1 cellular context compared by ENCODE assay signal in genomic region chr13:72781461-72782439, GRCh38.
TF ChIP-seq lines count a peak whose summit lies in the region.

TSS of gene DIS3 (minus strand) at chr13:72781900. CDS start at chr13:72781832, 68 bp downstream.
TSS of gene PIBF1 (plus strand) at chr13:72782133. CDS start at chr13:72783470, 1,337 bp downstream.

TF ChIP-seq in WTC11, 78 proteins besides CTCF, POLR2A, EP300 and RAD21 (continued from another document and continues in another):
- TF ChIP-seq ARID4B (CRISPR knock-in tag; IDR thresholded peaks at IDR 0.05; ENCODE audit: borderline replicate concordance), result peak; percentile 57; the same call in 1 of the 2 replicates
- TF ChIP-seq MLX (CRISPR knock-in tag; IDR thresholded peaks at IDR 0.05), result no peak
- TF ChIP-seq KAT7 (CRISPR knock-in tag; IDR thresholded peaks at IDR 0.05; ENCODE audit: borderline replicate concordance), result peak; percentile 63; the same call in 1 of the 2 replicates
- no peak for TF ChIP-seq ZNF423 (CRISPR knock-in tag; IDR thresholded peaks at IDR 0.05)
- no peak for TF ChIP-seq MXD4 (CRISPR knock-in tag; IDR thresholded peaks at IDR 0.05; ENCODE audit: borderline replicate concordance)
- no peak for TF ChIP-seq NR3C1 (CRISPR knock-in tag; conservative IDR thresholded peaks at IDR 0.05; ENCODE audit: low read depth)
- no peak for TF ChIP-seq RELA (CRISPR knock-in tag; IDR thresholded peaks at IDR 0.05; ENCODE audit: borderline replicate concordance)
- TF ChIP-seq ZNF219 (CRISPR knock-in tag; IDR thresholded peaks at IDR 0.05; ENCODE audit: borderline replicate concordance), result no peak
- TF ChIP-seq NR2C2 (CRISPR knock-in tag; IDR thresholded peaks at IDR 0.05), result no peak
- no peak for TF ChIP-seq ATF2 (CRISPR knock-in tag; IDR thresholded peaks at IDR 0.05; ENCODE audit: borderline replicate concordance, low read depth)
- no peak for TF ChIP-seq FOXP1 (CRISPR knock-in tag; IDR thresholded peaks at IDR 0.05; ENCODE audit: borderline replicate concordance)
- no peak for TF ChIP-seq ATF3 (CRISPR knock-in tag; conservative IDR thresholded peaks at IDR 0.05)
- TF ChIP-seq GRHL2 (CRISPR knock-in tag; IDR thresholded peaks at IDR 0.05; ENCODE audit: insufficient replicate concordance, severe bottlenecking), result no peak
- no peak for TF ChIP-seq STAT6 (CRISPR knock-in tag; conservative IDR thresholded peaks at IDR 0.05; ENCODE audit: low read depth)
- TF ChIP-seq PREB (CRISPR knock-in tag; IDR thresholded peaks at IDR 0.05; ENCODE audit: borderline replicate concordance), result 0 out of 2 replicates have a peak, but pooled peaks have one; percentile 45
- no peak for TF ChIP-seq ZBTB21 (CRISPR knock-in tag; IDR thresholded peaks at IDR 0.05; ENCODE audit: borderline replicate concordance)
- no peak for TF ChIP-seq AFF4 (CRISPR knock-in tag; IDR thresholded peaks at IDR 0.05; ENCODE audit: borderline replicate concordance)
- no peak for TF ChIP-seq RORB (CRISPR knock-in tag; IDR thresholded peaks at IDR 0.05)
- no peak for TF ChIP-seq ATF1 (CRISPR knock-in tag; IDR thresholded peaks at IDR 0.05)
- TF ChIP-seq GTF2I (CRISPR knock-in tag; conservative IDR thresholded peaks at IDR 0.05), result no peak
- TF ChIP-seq CBFB (CRISPR knock-in tag; IDR thresholded peaks at IDR 0.05; ENCODE audit: low read depth), result no peak
- no peak for TF ChIP-seq ZNF532 (CRISPR knock-in tag; IDR thresholded peaks at IDR 0.05; ENCODE audit: borderline replicate concordance)
- no peak for TF ChIP-seq TCF7 (CRISPR knock-in tag; IDR thresholded peaks at IDR 0.05; ENCODE audit: low read depth)
- no peak for TF ChIP-seq AR (CRISPR knock-in tag; IDR thresholded peaks at IDR 0.05)
- TF ChIP-seq PRRX2 (CRISPR knock-in tag; IDR thresholded peaks at IDR 0.05), result no peak
- no peak for TF ChIP-seq SOX15 (CRISPR knock-in tag; IDR thresholded peaks at IDR 0.05)
- TF ChIP-seq ATF6 (CRISPR knock-in tag; IDR thresholded peaks at IDR 0.05), result no peak
- no peak for TF ChIP-seq ZNF396 (CRISPR knock-in tag; IDR thresholded peaks at IDR 0.05; ENCODE audit: borderline replicate concordance)
